In the genomic region with DNA sequence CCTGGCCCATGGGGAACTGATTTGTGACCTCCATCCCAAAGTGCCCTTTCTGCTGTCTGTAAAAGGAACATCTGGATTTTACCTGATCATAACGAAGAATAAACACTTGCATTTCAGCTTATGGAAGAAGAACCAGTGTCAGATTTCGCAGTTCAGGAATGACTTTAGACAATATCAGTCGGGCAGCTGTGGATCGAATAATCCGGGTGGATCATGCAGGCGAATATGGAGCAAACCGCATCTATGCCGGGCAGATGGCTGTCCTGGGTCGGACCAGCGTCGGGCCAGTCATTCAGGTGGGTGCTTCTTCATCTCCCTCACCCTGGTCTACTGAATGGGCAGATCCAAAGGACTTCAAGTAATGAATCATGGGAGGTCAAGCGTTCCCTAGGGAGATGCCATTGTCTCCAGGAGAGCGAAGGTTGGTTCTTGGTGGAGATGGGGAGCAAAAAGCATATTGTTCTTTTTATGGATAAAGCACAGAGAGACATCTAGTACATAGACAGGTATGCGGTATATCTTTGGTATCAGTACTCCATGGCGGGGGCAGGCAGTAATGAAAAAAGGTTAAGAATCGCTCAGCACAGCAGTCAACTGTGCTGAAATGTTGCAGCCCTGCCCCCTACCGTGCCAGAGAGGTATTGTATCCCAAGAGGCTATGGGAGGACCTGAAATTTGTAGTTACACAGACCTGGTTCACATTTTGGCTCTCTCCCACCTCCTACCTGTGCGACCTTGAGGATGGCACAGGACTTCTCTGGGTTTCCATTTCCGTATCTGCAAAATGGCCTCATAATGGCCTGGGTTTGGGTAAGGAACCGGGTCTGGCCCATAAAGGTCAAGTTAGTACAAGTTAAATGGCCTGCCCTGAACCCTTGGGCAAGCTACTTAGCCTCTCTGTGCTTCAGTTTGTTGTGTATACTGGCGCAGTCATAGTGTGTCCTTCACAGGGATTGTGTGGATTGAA, we compare ENCODE assay signal across 8 cellular contexts. TPM values are rescaled to one million over a fixed set of nuclear protein-coding genes. Genes with fewer than 3 reads are reported as not detected.
DNase-seq lines count a peak whose midpoint lies in the region; ATAC-seq and TF ChIP-seq lines count a peak whose summit lies in the region.

No MANE protein-coding gene starts in this region.

- peak; percentile 65 for DNase-seq in AG20443 (ENCODE audit: low spot score)
- peak; percentile 84 for DNase-seq in GM23338 (ENCODE audit: low spot score)
- DNase-seq in Panc1 (ENCODE audit: low read depth, low spot score) = no peak
- peak; percentile 59 for DNase-seq in activated naive CD4-positive, alpha-beta T cell treated with anti-CD3 and anti-CD28 coated beads, Interleukin-2, amount 50 U/mL, for 16 hours
- peak; percentile 41 to 59 for DNase-seq in heart right ventricle
- DNase-seq in sigmoid colon = no peak

- ATAC-seq in GM23338 (peak; percentile 60), Panc1 (peak; percentile 47), heart right ventricle (no peak), HG03460 (IDR thresholded peaks at IDR 0.05; ENCODE audit: unreplicated experiment) (no peak), GM21360 (IDR thresholded peaks at IDR 0.05; ENCODE audit: unreplicated experiment) (no peak)

- no peak overlapping the region for H2AFZ ChIP-seq in GM23338

- H3K27me3 Mint-ChIP-seq in GM23338 (ENCODE audit: insufficient read depth, low read depth, poor library complexity) = peaks cover 9% of the 10 kb centered on the region

- no peaks in the 10 kb centered on the region; the same call in 2 of the 3 replicates for H3K9me3 Mint-ChIP-seq in GM23338

- POLR2A ChIA-PET in Panc1 (lab: Charles Lee) = no interaction called here

- no peak overlapping the region for H3K4me3 Mint-ChIP-seq in GM23338

- H4K20me1 ChIP-seq in GM23338 (replicated peaks; ENCODE audit: insufficient read depth) = no peaks in the 10 kb centered on the region

- H3K27ac ChIP-seq in GM23338 (ENCODE audit: low read depth) (no peak overlapping the region), Panc1 (ENCODE audit: low read length) (no peak overlapping the region), heart right ventricle (no peak overlapping the region), sigmoid colon (no peak overlapping the region)

- TF ChIP-seq CTCF in GM23338 (conservative IDR thresholded peaks at IDR 0.05; ENCODE audit: low read depth in 2 of 2) (peak; percentile 76 to 85), Panc1 (IDR thresholded peaks at IDR 0.05) (peak; percentile 97), heart right ventricle (IDR thresholded peaks at IDR 0.05) (peak; percentile 30 to 77 (median 73)), sigmoid colon (IDR thresholded peaks at IDR 0.05) (peak in 3 of 4 experiments; percentile 33 to 47 (median 40))

- 81% methylated on average over 21 of the region's 21 CpGs for WGBS in heart right ventricle, 2 donors
- 69 to 78% methylated on average over 21 of the region's 21 CpGs for WGBS in sigmoid colon, 2 donors

- H3K27ac Mint-ChIP-seq in GM23338 = no peak overlapping the region

- 0 out of 2 replicates have a peak, but pooled peaks cover 4% of the 10 kb centered on the region for H3F3A ChIP-seq in GM23338 (replicated peaks; ENCODE audit: low read depth)

- no peaks in the 10 kb centered on the region; the same call in 1 of the 3 replicates for H3K4me1 Mint-ChIP-seq in GM23338

- peaks cover 12% of the 10 kb centered on the region; the same call in 2 of the 3 replicates for H3K36me3 Mint-ChIP-seq in GM23338 (ENCODE audit: low read depth)

- no peak overlapping the region for H3K4me2 ChIP-seq in GM23338

- no peaks in the 10 kb centered on the region for H3K9me2 ChIP-seq in GM23338 (ENCODE audit: insufficient read depth)

- in situ Hi-C loops in Panc1 (cut with HindIII; ENCODE audit: low pct_unique_long_range_greater_than_20kb, low sequenced_read_pairs) = no loop called here

- H3K4me1 ChIP-seq in GM23338 (ENCODE audit: insufficient read depth) (no peaks in the 10 kb centered on the region; the same call in 1 of the 2 replicates), Panc1 (ENCODE audit: control insufficient read depth, insufficient read depth, low read length) (no peaks in the 10 kb centered on the region; the same call in 1 of the 2 replicates), heart right ventricle (peaks cover 0 to 29% (median 15%) of the 10 kb centered on the region in 9 donors), sigmoid colon (peaks cover 0 to 24% (median 15%) of the 10 kb centered on the region in 4 donors)

- CTCF ChIA-PET in Panc1 (lab: Charles Lee) = interaction anchor here (0.5 to 1.3 kb wide), 3 partner anchors 22 to 88 kb away, joined by 3 to 6 read pairs (median 4); a partner anchor contains a TSS

- no peak for TF ChIP-seq POLR2A in sigmoid colon (IDR thresholded peaks at IDR 0.05)

- TF ChIP-seq EP300 in sigmoid colon (IDR thresholded peaks at IDR 0.05) = no peak

- H3K36me3 ChIP-seq in GM23338 (ENCODE audit: insufficient read depth) = no peaks in the 10 kb centered on the region; the same call in 1 of the 2 replicates
- no peaks in the 10 kb centered on the region for H3K36me3 ChIP-seq in Panc1 (ENCODE audit: control insufficient read depth, insufficient read depth, low read length)
- peaks cover 0 to 60% (median 33%) of the 10 kb centered on the region in 9 donors for H3K36me3 ChIP-seq in heart right ventricle
- peaks cover 0 to 54% (median 8%) of the 10 kb centered on the region in 4 donors for H3K36me3 ChIP-seq in sigmoid colon

- intact Hi-C loops in Panc1 (cut with micrococcal nuclease; ENCODE audit: unreplicated experiment) = loop anchor here (1.0 kb wide), 1 partner anchor 89 kb away; a partner anchor contains a TSS
- intact Hi-C loops in heart right ventricle (cut with DNase I) = loop anchor here in 6 of 10 donors (5.0 to 10.0 kb wide), 2 partner anchors 87 to 90 kb away; a partner anchor contains a TSS
- intact Hi-C loops in sigmoid colon (cut with DNase I) = no loop called here

- H3K4me3 ChIP-seq in GM23338 (no peak overlapping the region), Panc1 (ENCODE audit: low read depth in 2 of 2, low read length in 2 of 2) (no peak overlapping the region), heart right ventricle (no peak overlapping the region), sigmoid colon (no peak overlapping the region)

- H3K27me3 ChIP-seq in GM23338 (ENCODE audit: insufficient read depth) = no peaks in the 10 kb centered on the region
- H3K27me3 ChIP-seq in Panc1 (ENCODE audit: control insufficient read depth, insufficient read depth, low read length) = no peaks in the 10 kb centered on the region
- H3K27me3 ChIP-seq in heart right ventricle = no peaks in the 10 kb centered on the region
- H3K27me3 ChIP-seq in sigmoid colon = no peaks in the 10 kb centered on the region

- H3K9me3 ChIP-seq in Panc1 (ENCODE audit: control insufficient read depth, insufficient read depth, low read depth, low read length) (no peaks in the 10 kb centered on the region), heart right ventricle (no peaks in the 10 kb centered on the region), sigmoid colon (no peaks in the 10 kb centered on the region)

- no TSS peak for BruUV-seq in Panc1 (replicated peaks; lab: Mats Ljungman, UMichigan)

- peaks cover 14% of the 10 kb centered on the region for H3K79me2 ChIP-seq in GM23338 (replicated peaks; ENCODE audit: insufficient read depth)

TF ChIP-seq in GM23338, 12 proteins besides CTCF, POLR2A, EP300 and RAD21 (continues in another document):
- TF ChIP-seq NANOG (IDR thresholded peaks at IDR 0.05; ENCODE audit: borderline replicate concordance) (no peak), EZH2phosphoT487 (IDR thresholded peaks at IDR 0.05; ENCODE audit: unreplicated experiment) (no peak)

RNA-seq across cellular contexts. Expression of a gene that starts 4.7 kb away (rescaled TPM):
- 17.4 and 17.9 TPM in 2 replicates for total RNA-seq in GM23338 (2014; rRNA removed; shearing (Covaris generic))
- polyA plus RNA-seq in GM23338 (2016; fragmentation: Nextera tagmentation; extraction: Ambion mirVana) (19.3 and 21.7 TPM in 2 replicates), heart right ventricle (10 to 100 TPM; 21.3 to 24.2 TPM), sigmoid colon (10 to 100 TPM; 14.4 to 22.2 (median 21.5) TPM)
- total RNA-seq in Panc1 (2021; ENCODE audit: unreplicated experiment) (39.6 TPM), heart right ventricle (10 to 100 TPM; 37.0 to 52.9 (median 43.6) TPM), sigmoid colon (10 to 100 TPM; 17.1 to 21.3 (median 18.8) TPM)
- 31.5 TPM for polyA plus RNA-seq in Panc1 (2012; ENCODE audit: insufficient read length)

RNA-seq across cellular contexts. Expression of a gene that starts 41.7 kb away (rescaled TPM):
- 5.7 and 8.3 TPM in 2 replicates for total RNA-seq in GM23338 (2014; rRNA removed; shearing (Covaris generic))
- 0.94 TPM in 2 replicates for polyA plus RNA-seq in GM23338 (2016; fragmentation: Nextera tagmentation; extraction: Ambion mirVana)
- 83.2 TPM for total RNA-seq in Panc1 (2021; ENCODE audit: unreplicated experiment)
- 32.1 TPM for polyA plus RNA-seq in Panc1 (2012; ENCODE audit: insufficient read length)
- 10 to 100 TPM; 11.5 to 30.6 (median 13.8) TPM for total RNA-seq in heart right ventricle
- polyA plus RNA-seq in heart right ventricle = 1 to 10 TPM; 5.0 to 5.2 TPM
- total RNA-seq in sigmoid colon = 10 to 100 TPM; 28.1 to 61.6 (median 44.2) TPM
- 1 to 10 TPM; 5.5 to 9.9 (median 8.4) TPM for polyA plus RNA-seq in sigmoid colon

Comparison
In these comparisons a context has a peak if more than half of its experiments do, and no peak if none do; other contexts are left out.
1. DNase-seq: peak in AG20443 (single experiment), GM23338 (single experiment), activated naive CD4-positive, alpha-beta T cell treated with anti-CD3 and anti-CD28 coated beads, Interleukin-2, amount 50 U/mL, for 16 hours (single experiment) and heart right ventricle (2 of 2); none in Panc1 (single experiment) and sigmoid colon (single experiment).
2. ATAC-seq: peak in GM23338 (single experiment) and Panc1 (single experiment); none in heart right ventricle (0 of 8), HG03460 (single experiment) and GM21360 (single experiment).
3. CTCF ChIP-seq: peak in every context shown above with its lines; median percentile 97 in Panc1; 80 in GM23338; 73 in heart right ventricle; 40 in sigmoid colon.